ENCODE assay signal across 10 cellular contexts in genomic region chr7:74343281-74344127, GRCh38. TPM values are rescaled to one million over a fixed set of nuclear protein-coding genes. Genes with fewer than 3 reads are reported as not detected.
DNase-seq lines count a peak whose midpoint lies in the region; ATAC-seq and TF ChIP-seq lines count a peak whose summit lies in the region.
"Had no signal": no experiment of that assay in that cellular context is flagged by ENCODE, and none has a peak within 500 bp of the region (broad histone marks: within the 10 kb centered on the region; RNA-seq: fewer than 3 reads in every experiment).

No MANE protein-coding gene starts in this region.

- H3K9me3 Mint-ChIP-seq in activated naive CD8-positive, alpha-beta T cell treated with anti-CD3 and anti-CD28 coated beads, Interleukin-2, amount 50 U/mL, for 24 hours = no peaks in the 10 kb centered on the region
- no peaks in the 10 kb centered on the region for H3K9me3 Mint-ChIP-seq in activated naive CD8-positive, alpha-beta T cell treated with anti-CD3 and anti-CD28 coated beads for 36 hours

- no peak overlapping the region for H3K27ac Mint-ChIP-seq in activated naive CD8-positive, alpha-beta T cell treated with anti-CD3 and anti-CD28 coated beads, Interleukin-2, amount 50 U/mL, for 24 hours
- no peak overlapping the region for H3K27ac Mint-ChIP-seq in activated naive CD8-positive, alpha-beta T cell treated with anti-CD3 and anti-CD28 coated beads for 36 hours

- peaks cover 2% of the 10 kb centered on the region for H3K36me3 Mint-ChIP-seq in activated naive CD8-positive, alpha-beta T cell treated with anti-CD3 and anti-CD28 coated beads, Interleukin-2, amount 50 U/mL, for 24 hours (ENCODE audit: low read depth)
- H3K36me3 Mint-ChIP-seq in activated naive CD8-positive, alpha-beta T cell treated with anti-CD3 and anti-CD28 coated beads for 36 hours = no peaks in the 10 kb centered on the region

- DNase-seq in activated naive CD8-positive, alpha-beta T cell treated with anti-CD3 and anti-CD28 coated beads, Interleukin-2, amount 50 U/mL, for 24 hours = peak; percentile 10
- DNase-seq in activated naive CD8-positive, alpha-beta T cell treated with anti-CD3 and anti-CD28 coated beads for 36 hours = no peak
- DNase-seq in RWPE1 (ENCODE audit: low spot score) = peak; percentile 88
- DNase-seq in fibroblast of mammary gland (ENCODE audit: low read depth) = peak; percentile 83
- DNase-seq in NCI-H2081 treated with DMSO at 0.1 percent for 48 hours (lab: John Stamatoyannopoulos, UW) = no peak
- no peak for DNase-seq in globus pallidus (ENCODE audit: low spot score)
- DNase-seq: NCI-H2171 had no signal

- H3K27ac ChIP-seq in RWPE1 (peak overlapping the region; percentile 78), temporal lobe (ENCODE audit: low read depth, low read length) (peak overlapping the region; percentile 69)
- H3K27ac ChIP-seq: ascending aorta had no signal

- POLR2A ChIA-PET in RWPE1 (lab: Yijun Ruan, JAX; ENCODE audit: low non-redundant PET) = no interaction called here

- no peaks in the 10 kb centered on the region for H3K27me3 Mint-ChIP-seq in activated naive CD8-positive, alpha-beta T cell treated with anti-CD3 and anti-CD28 coated beads, Interleukin-2, amount 50 U/mL, for 24 hours
- no peaks in the 10 kb centered on the region for H3K27me3 Mint-ChIP-seq in activated naive CD8-positive, alpha-beta T cell treated with anti-CD3 and anti-CD28 coated beads for 36 hours

- ATAC-seq in activated naive CD8-positive, alpha-beta T cell treated with anti-CD3 and anti-CD28 coated beads, Interleukin-2, amount 50 U/mL, for 24 hours = peak; percentile 89
- no peak for ATAC-seq in GM19351 (IDR thresholded peaks at IDR 0.05; ENCODE audit: unreplicated experiment)

- no peak for TF ChIP-seq CTCF in RWPE1 (conservative IDR thresholded peaks at IDR 0.05; ENCODE audit: low read depth)
- TF ChIP-seq CTCF in fibroblast of mammary gland (conservative IDR thresholded peaks at IDR 0.05; ENCODE audit: control insufficient read depth, insufficient read depth, low read depth, low read length) = no peak

- H3K4me3 Mint-ChIP-seq in activated naive CD8-positive, alpha-beta T cell treated with anti-CD3 and anti-CD28 coated beads, Interleukin-2, amount 50 U/mL, for 24 hours = no peak overlapping the region
- H3K4me3 Mint-ChIP-seq in activated naive CD8-positive, alpha-beta T cell treated with anti-CD3 and anti-CD28 coated beads for 36 hours = no peak overlapping the region

- no peak overlapping the region for H3K4me3 ChIP-seq in fibroblast of mammary gland (ENCODE audit: control insufficient read depth, low read depth, low read length)
- H3K4me3 ChIP-seq: ascending aorta had no signal

- no peaks in the 10 kb centered on the region for H3K4me1 Mint-ChIP-seq in activated naive CD8-positive, alpha-beta T cell treated with anti-CD3 and anti-CD28 coated beads, Interleukin-2, amount 50 U/mL, for 24 hours
- no peaks in the 10 kb centered on the region for H3K4me1 Mint-ChIP-seq in activated naive CD8-positive, alpha-beta T cell treated with anti-CD3 and anti-CD28 coated beads for 36 hours

- CTCF ChIA-PET in RWPE1 (lab: Yijun Ruan, JAX) = no interaction called here

RNA-seq across cellular contexts. Expression of gene CLIP2, which starts 54.3 kb away (rescaled TPM):
- total RNA-seq in activated naive CD8-positive, alpha-beta T cell treated with anti-CD3 and anti-CD28 coated beads for 36 hours = under 1 TPM; 0.62 to 0.74 TPM
- 119 TPM for total RNA-seq in temporal lobe

Comparison
In these comparisons a context has a peak if more than half of its experiments do, and no peak if none do; other contexts are left out.
1. DNase-seq: peak in activated naive CD8-positive, alpha-beta T cell treated with anti-CD3 and anti-CD28 coated beads, Interleukin-2, amount 50 U/mL, for 24 hours (single experiment), RWPE1 (single experiment) and fibroblast of mammary gland (single experiment); none in activated naive CD8-positive, alpha-beta T cell treated with anti-CD3 and anti-CD28 coated beads for 36 hours (single experiment), NCI-H2081 treated with DMSO at 0.1 percent for 48 hours (single experiment) and globus pallidus (single experiment).
2. RNA of gene CLIP2, which starts 54.3 kb away (total RNA-seq): 119 TPM in temporal lobe (single experiment); 0.62 to 0.74 TPM in activated naive CD8-positive, alpha-beta T cell treated with anti-CD3 and anti-CD28 coated beads for 36 hours; every median in the first group is over 10 times any median in the second.